In genomic region chr12:122123051-122123760, GRCh38 we compare ENCODE assay signal across 8 cellular contexts. TPM values are rescaled to one million over a fixed set of nuclear protein-coding genes. Genes with fewer than 3 reads are reported as not detected.
A peak's percentile ranks its signal among the peaks of the same experiment; 100 is the strongest.
DNase-seq lines count a peak whose midpoint lies in the region; ATAC-seq and TF ChIP-seq lines count a peak whose summit lies in the region.

No MANE protein-coding gene starts in this region.

- H3K4me1 ChIP-seq in PC-3 (ENCODE audit: insufficient read depth, low read length) = peaks cover 9% of the 10 kb centered on the region; the same call in 1 of the 2 replicates
- peaks cover 7% of the 10 kb centered on the region for H3K4me1 ChIP-seq in fibroblast of lung (ENCODE audit: control insufficient read depth, extremely low read depth, insufficient read depth, low read length)

- ATAC-seq in PC-3 (peak; percentile 71), GM21576 (IDR thresholded peaks at IDR 0.05; ENCODE audit: unreplicated experiment) (no peak)
- ATAC-seq in stimulated activated naive CD8-positive, alpha-beta T cell treated with anti-CD3 and anti-CD28 coated beads, Interleukin-15, amount 100 ng/mL, for 72 hours = peak; percentile 70

- H3K4me1 Mint-ChIP-seq in activated T-cell treated with anti-CD3 and anti-CD28 coated beads, Interleukin-2, amount 50 U/mL, for 24 hours (ENCODE audit: low read depth) = peaks cover 49% of the 10 kb centered on the region
- peaks cover 31% of the 10 kb centered on the region for H3K4me1 Mint-ChIP-seq in nephron progenitor cell
- H3K4me1 Mint-ChIP-seq in stimulated activated naive CD8-positive, alpha-beta T cell treated with anti-CD3 and anti-CD28 coated beads, Interleukin-15, amount 100 ng/mL, for 72 hours = peaks cover 73% of the 10 kb centered on the region

- intact Hi-C loops in PC-3 (cut with micrococcal nuclease) = loop anchor here (1.0 to 2.0 kb wide), 3 partner anchors 42 to 69 kb away; no protein-coding TSS in a partner anchor

- peak; percentile 81 for DNase-seq in CD1c-positive myeloid dendritic cell (ENCODE audit: extremely low spot score)
- peak; percentile 54 for DNase-seq in HPDE6-E6E7 (ENCODE audit: extremely low spot score)
- DNase-seq in PC-3 = peak; percentile 87
- peak; percentile 78 for DNase-seq in activated T-cell treated with anti-CD3 and anti-CD28 coated beads, Interleukin-2, amount 50 U/mL, for 24 hours
- DNase-seq in fibroblast of lung (ENCODE audit: low read depth in 2 of 2) = peak; percentile 41 to 72
- DNase-seq in nephron progenitor cell = peak; percentile 85
- peak; percentile 71 for DNase-seq in stimulated activated naive CD8-positive, alpha-beta T cell treated with anti-CD3 and anti-CD28 coated beads, Interleukin-15, amount 100 ng/mL, for 72 hours

- H3K27me3 ChIP-seq in PC-3 (ENCODE audit: low read length) = no peaks in the 10 kb centered on the region
- no peaks in the 10 kb centered on the region for H3K27me3 ChIP-seq in fibroblast of lung (ENCODE audit: control insufficient read depth, insufficient read depth, low read length)

- no peaks in the 10 kb centered on the region for H3K9me3 Mint-ChIP-seq in activated T-cell treated with anti-CD3 and anti-CD28 coated beads, Interleukin-2, amount 50 U/mL, for 24 hours
- H3K9me3 Mint-ChIP-seq in nephron progenitor cell = no peaks in the 10 kb centered on the region
- H3K9me3 Mint-ChIP-seq in stimulated activated naive CD8-positive, alpha-beta T cell treated with anti-CD3 and anti-CD28 coated beads, Interleukin-15, amount 100 ng/mL, for 72 hours = no peaks in the 10 kb centered on the region

- H3F3A ChIP-seq in PC-3 (ENCODE audit: low read length, unreplicated experiment) = no peaks in the 10 kb centered on the region

- CTCF ChIA-PET in PC-3 (lab: Charles Lee) = interaction anchor here (1.0 to 1.5 kb wide), 3 partner anchors 12 to 68 kb away, joined by 5 to 9 read pairs (median 5); partner anchors contain the start of gene MLXIP

- H3K4me2 ChIP-seq in PC-3 (ENCODE audit: low read length) = peak overlapping the region; percentile 79
- peak overlapping the region; percentile 33 for H3K4me2 ChIP-seq in fibroblast of lung (ENCODE audit: extremely low read depth, insufficient read depth, low read length)

- H3K9ac ChIP-seq in PC-3 (ENCODE audit: low read length) = no peak overlapping the region
- no peak overlapping the region for H3K9ac ChIP-seq in fibroblast of lung (ENCODE audit: insufficient read depth, low read length)

- no TSS peak for BruUV-seq in PC-3 (replicated peaks; lab: Mats Ljungman, UMichigan)

- no peak overlapping the region for H3K4me3 Mint-ChIP-seq in activated T-cell treated with anti-CD3 and anti-CD28 coated beads, Interleukin-2, amount 50 U/mL, for 24 hours
- H3K4me3 Mint-ChIP-seq in nephron progenitor cell = peak overlapping the region; percentile 32
- H3K4me3 Mint-ChIP-seq in stimulated activated naive CD8-positive, alpha-beta T cell treated with anti-CD3 and anti-CD28 coated beads, Interleukin-15, amount 100 ng/mL, for 72 hours = peak overlapping the region; percentile 43 to 53

- H3K9me2 ChIP-seq in PC-3 (replicated peaks; ENCODE audit: low read length) = no peaks in the 10 kb centered on the region

- POLR2A ChIA-PET in PC-3 (lab: Charles Lee; ENCODE audit: unreplicated experiment) = no interaction called here

- H3K9me3 ChIP-seq in PC-3 (ENCODE audit: low read length) (no peaks in the 10 kb centered on the region), fibroblast of lung (ENCODE audit: control insufficient read depth, insufficient read depth, low read depth, low read length) (no peaks in the 10 kb centered on the region)

- no peaks in the 10 kb centered on the region for H3K27me3 Mint-ChIP-seq in activated T-cell treated with anti-CD3 and anti-CD28 coated beads, Interleukin-2, amount 50 U/mL, for 24 hours
- peaks cover 4% of the 10 kb centered on the region for H3K27me3 Mint-ChIP-seq in nephron progenitor cell (ENCODE audit: low read depth, poor library complexity)
- no peaks in the 10 kb centered on the region for H3K27me3 Mint-ChIP-seq in stimulated activated naive CD8-positive, alpha-beta T cell treated with anti-CD3 and anti-CD28 coated beads, Interleukin-15, amount 100 ng/mL, for 72 hours

- H4K20me1 ChIP-seq in PC-3 (ENCODE audit: low read length) = peaks cover 4% of the 10 kb centered on the region; the same call in 1 of the 2 replicates
- H4K20me1 ChIP-seq in fibroblast of lung (ENCODE audit: control insufficient read depth, extremely low read depth, insufficient read depth, low read length) = no peaks in the 10 kb centered on the region

- H3K27ac Mint-ChIP-seq in activated T-cell treated with anti-CD3 and anti-CD28 coated beads, Interleukin-2, amount 50 U/mL, for 24 hours = peak overlapping the region; percentile 73
- peak overlapping the region; percentile 72 for H3K27ac Mint-ChIP-seq in nephron progenitor cell
- H3K27ac Mint-ChIP-seq in stimulated activated naive CD8-positive, alpha-beta T cell treated with anti-CD3 and anti-CD28 coated beads, Interleukin-15, amount 100 ng/mL, for 72 hours = peak overlapping the region; percentile 49 to 90

- 0 out of 2 replicates have a peak, but pooled peaks cover under 1% of the 10 kb centered on the region for H3K36me3 ChIP-seq in PC-3 (ENCODE audit: low read depth, low read length)
- H3K36me3 ChIP-seq in fibroblast of lung (ENCODE audit: control insufficient read depth, insufficient read depth, low read length) = peaks cover 2% of the 10 kb centered on the region

- no peak overlapping the region; the same call in 1 of the 2 replicates for H3K27ac ChIP-seq in PC-3 (ENCODE audit: low read length)
- H3K27ac ChIP-seq in fibroblast of lung (ENCODE audit: insufficient read depth, low read length) = no peak overlapping the region

- H3K36me3 Mint-ChIP-seq in activated T-cell treated with anti-CD3 and anti-CD28 coated beads, Interleukin-2, amount 50 U/mL, for 24 hours (ENCODE audit: low read depth) = peaks cover 17% of the 10 kb centered on the region
- H3K36me3 Mint-ChIP-seq in nephron progenitor cell (ENCODE audit: low read depth) = peaks cover 5% of the 10 kb centered on the region

- H3K79me2 ChIP-seq in PC-3 (ENCODE audit: low read length) (peaks cover 61% of the 10 kb centered on the region), fibroblast of lung (ENCODE audit: control insufficient read depth, insufficient read depth, low read length) (peaks cover 8% of the 10 kb centered on the region)

- TF ChIP-seq CTCF in PC-3 (conservative IDR thresholded peaks at IDR 0.05; ENCODE audit: low read depth, low read length) (peak; percentile 97), fibroblast of lung (conservative IDR thresholded peaks at IDR 0.05 in 1 of 2, IDR thresholded peaks at IDR 0.05 in 1 of 2; ENCODE audit: low read depth in 1 of 2, low read length in 2 of 2) (peak; percentile 65 to 71), nephron progenitor cell (IDR thresholded peaks at IDR 0.05) (peak; percentile 71)

- peak overlapping the region; percentile 57 for H3K4me3 ChIP-seq in PC-3 (ENCODE audit: low read length)
- H3K4me3 ChIP-seq in fibroblast of lung (replicated peaks in 1 of 4; ENCODE audit: control extremely low read depth in 1 of 4, insufficient read depth in 1 of 4, low read depth in 3 of 4, low read length in 4 of 4) = no peak overlapping the region

- H2AFZ ChIP-seq in PC-3 (ENCODE audit: low read length) (peak overlapping the region; percentile 72), fibroblast of lung (ENCODE audit: low read length) (no peak overlapping the region)

RNA-seq across cellular contexts. Expression of gene MLXIP, which starts 44.6 kb away (rescaled TPM):
- total RNA-seq in PC-3 (2014; rRNA removed) (16.7 and 21.8 TPM in 2 replicates), fibroblast of lung (12.6 and 17.0 TPM in 2 replicates)
- polyA plus RNA-seq in fibroblast of lung = 6.6 and 10.1 TPM in 2 replicates
- 16.8 and 17.2 TPM in 2 replicates for polyA plus RNA-seq in fibroblast of lung (2012)
- 32.6 and 47.8 TPM in 2 replicates for polyA minus RNA-seq in fibroblast of lung (ENCODE audit: low replicate concordance)

RNA-seq across cellular contexts. Expression of gene IL31, which starts 50.8 kb away (rescaled TPM):
- total RNA-seq in PC-3 (2014; rRNA removed) = not detected in 2 replicates
- total RNA-seq in fibroblast of lung = not detected in 2 replicates
- not detected in 2 replicates for polyA plus RNA-seq in fibroblast of lung
- polyA plus RNA-seq in fibroblast of lung (2012) = not detected in 2 replicates
- polyA minus RNA-seq in fibroblast of lung (ENCODE audit: low replicate concordance) = not detected in 2 replicates

RNA-seq across cellular contexts. Expression of gene LRRC43, which starts 59.7 kb away (rescaled TPM):
- total RNA-seq in PC-3 (2014; rRNA removed) (0.66 TPM in 1 of 2 replicates, not detected in the other), fibroblast of lung (1.8 and 3.6 TPM in 2 replicates)
- polyA plus RNA-seq in fibroblast of lung = 0.61 and 0.71 TPM in 2 replicates
- 0.92 and 1.2 TPM in 2 replicates for polyA plus RNA-seq in fibroblast of lung (2012)
- polyA minus RNA-seq in fibroblast of lung (ENCODE audit: low replicate concordance) = 1.4 and 5.3 TPM in 2 replicates
